ENCODE assay signal across 8 cellular contexts in genomic region chr16:67277294-67277998, GRCh38. TPM values are rescaled to one million over a fixed set of nuclear protein-coding genes. Genes with fewer than 3 reads are reported as not detected.
DNase-seq lines count a peak whose midpoint lies in the region; ATAC-seq and TF ChIP-seq lines count a peak whose summit lies in the region.

No MANE protein-coding gene starts in this region.

- H3K27me3 ChIP-seq in CD4-positive, alpha-beta memory T cell (ENCODE audit: insufficient read depth, low read length): no peaks in the 10 kb centered on the region

- peaks cover 20% of the 10 kb centered on the region for H3K4me1 ChIP-seq in CD4-positive, alpha-beta memory T cell (ENCODE audit: insufficient read depth, low read length)

- POLR2A ChIA-PET in CD4-positive, alpha-beta memory T cell (lab: Charles Lee; ENCODE audit: partially characterized antibody): no interaction called here

- H3K27me3 Mint-ChIP-seq in CD4-positive, alpha-beta memory T cell: no peaks in the 10 kb centered on the region
- H3K27me3 Mint-ChIP-seq in chondrocyte (ENCODE audit: low read depth) (no peaks in the 10 kb centered on the region), natural killer cell (ENCODE audit: low read depth in 2 of 2) (no peaks in the 10 kb centered on the region)

- H3K4me3 Mint-ChIP-seq in CD4-positive, alpha-beta memory T cell: peak overlapping the region in 7 of 8 donors; percentile 15 to 73 (median 32)
- peak overlapping the region; percentile 23 for H3K4me3 Mint-ChIP-seq in chondrocyte (ENCODE audit: unreplicated experiment)
- H3K4me3 Mint-ChIP-seq in natural killer cell: peak overlapping the region; percentile 47

- no peak overlapping the region for H3K27ac ChIP-seq in CD4-positive, alpha-beta memory T cell (ENCODE audit: low read depth, low read length)

- H3K9me3 Mint-ChIP-seq in CD4-positive, alpha-beta memory T cell: no peaks in the 10 kb centered on the region
- H3K9me3 Mint-ChIP-seq in chondrocyte (ENCODE audit: low read depth) (no peaks in the 10 kb centered on the region), natural killer cell (no peaks in the 10 kb centered on the region)

- no peaks in the 10 kb centered on the region for H3K9me3 ChIP-seq in CD4-positive, alpha-beta memory T cell (ENCODE audit: control insufficient read depth in 1 of 2, low read length in 2 of 2)

- no peak overlapping the region for H3K4me3 ChIP-seq in CD4-positive, alpha-beta memory T cell (ENCODE audit: low read length in 2 of 2)
- H3K4me3 ChIP-seq in NB4 (ENCODE audit: low read depth, low read length): peak overlapping the region; percentile 14

- intact Hi-C loops in CD4-positive, alpha-beta memory T cell (cut with micrococcal nuclease): loop anchor here (5.0 kb wide), 1 partner anchor 120 kb away; no protein-coding TSS in a partner anchor
- intact Hi-C loops in natural killer cell (cut with micrococcal nuclease): no loop called here

- DNase-seq in CD4-positive, alpha-beta memory T cell: no peak
- DNase-seq in NB4 (ENCODE audit: low read depth) (peak; percentile 79), chondrocyte (ENCODE audit: low spot score) (peak; percentile 92), natural killer cell (no peak), NCI-H1105 treated with DMSO at 0.1 percent for 48 hours (lab: John Stamatoyannopoulos, UW) (no peak), DMS114 treated with DMSO at 0.1 percent for 48 hours (lab: John Stamatoyannopoulos, UW; ENCODE audit: unreplicated experiment) (no peak)
- DNase-seq in NK-92 treated with Interleukin-12 subunit alpha and Interleukin-12 subunit beta, amount 100 ng/mL, for 24 hours (lab: John Stamatoyannopoulos, UW): no peak

- TF ChIP-seq POLR2A in NB4 (IDR thresholded peaks at IDR 0.05; ENCODE audit: extremely low read depth, insufficient read length): no peak

- peak overlapping the region in 4 of 7 donors; percentile 27 to 68 (median 60) for H3K27ac Mint-ChIP-seq in CD4-positive, alpha-beta memory T cell
- H3K27ac Mint-ChIP-seq in chondrocyte (ENCODE audit: unreplicated experiment) (peak overlapping the region; percentile 98), natural killer cell (peak overlapping the region in 1 of 2 donors; percentile 70)

- H3K36me3 Mint-ChIP-seq in CD4-positive, alpha-beta memory T cell: peaks cover 4 to 16% of the 10 kb centered on the region in 2 donors
- H3K36me3 Mint-ChIP-seq in chondrocyte (ENCODE audit: low read depth): no peaks in the 10 kb centered on the region
- peaks cover 7% of the 10 kb centered on the region for H3K36me3 Mint-ChIP-seq in natural killer cell

- H3K4me1 Mint-ChIP-seq in CD4-positive, alpha-beta memory T cell: peaks cover 3 to 26% (median 13%) of the 10 kb centered on the region in 4 donors
- H3K4me1 Mint-ChIP-seq in chondrocyte (ENCODE audit: low read depth): peaks cover 27% of the 10 kb centered on the region
- peaks cover 6 to 8% of the 10 kb centered on the region in 2 donors for H3K4me1 Mint-ChIP-seq in natural killer cell

- ATAC-seq in natural killer cell (no peak), GM18520 (IDR thresholded peaks at IDR 0.05; ENCODE audit: unreplicated experiment) (no peak)

- CTCF ChIA-PET in CD4-positive, alpha-beta memory T cell (lab: Charles Lee; ENCODE audit: partially characterized antibody): interaction anchor here (1.1 to 1.2 kb wide), 2 partner anchors 10 to 50 kb away, joined by 4 to 5 read pairs; partner anchors contain the start of gene TMEM208

- no peak for TF ChIP-seq CTCF in NB4 (IDR thresholded peaks at IDR 0.05; ENCODE audit: low read depth, low read length)
- no peak for TF ChIP-seq CTCF in chondrocyte (IDR thresholded peaks at IDR 0.05)
- TF ChIP-seq CTCF in natural killer cell (IDR thresholded peaks at IDR 0.05): no peak

- no peaks in the 10 kb centered on the region for H3K36me3 ChIP-seq in CD4-positive, alpha-beta memory T cell (ENCODE audit: insufficient read depth, low read length)

RNA-seq across cellular contexts. Expression of gene PLEKHG4, which starts 1.9 kb away (rescaled TPM):
- total RNA-seq in CD4-positive, alpha-beta memory T cell: 10 to 100 TPM; 17.3 to 24.0 TPM
- polyA plus RNA-seq in CD4-positive, alpha-beta memory T cell: 1 to 10 TPM; 4.3 to 4.9 TPM
- total RNA-seq in chondrocyte (17.5 to 22.4 TPM (median 18.9 TPM) in 3 replicates), natural killer cell (10 to 100 TPM in 1 of 3 donors, 1 to 10 TPM in 2; 6.8 to 14.7 (median 8.5) TPM)

RNA-seq across cellular contexts. Expression of gene SLC9A5, which starts 28.7 kb away (rescaled TPM):
- 1 to 10 TPM; 1.7 to 2.1 TPM for total RNA-seq in CD4-positive, alpha-beta memory T cell
- under 1 TPM in 1 of 2 donors, not detected in 1; 0.09 TPM for polyA plus RNA-seq in CD4-positive, alpha-beta memory T cell
- total RNA-seq in chondrocyte (3.0 to 5.6 TPM (median 3.4 TPM) in 3 replicates), natural killer cell (1 to 10 TPM; 1.2 to 2.6 (median 1.6) TPM)

RNA-seq across cellular contexts. Expression of gene FHOD1, which starts 30.2 kb away (rescaled TPM):
- 10 to 100 TPM; 56.0 to 63.3 TPM for total RNA-seq in CD4-positive, alpha-beta memory T cell
- 1 to 10 TPM; 3.3 to 5.9 TPM for polyA plus RNA-seq in CD4-positive, alpha-beta memory T cell
- 32.9 to 50.1 TPM (median 35.6 TPM) in 3 replicates for total RNA-seq in chondrocyte
- total RNA-seq in natural killer cell: 10 to 100 TPM; 79.3 to 96.8 (median 89.2) TPM

RNA-seq across cellular contexts. Expression of gene KCTD19, which starts 49.1 kb away (rescaled TPM):
- not detected for total RNA-seq in CD4-positive, alpha-beta memory T cell
- polyA plus RNA-seq in CD4-positive, alpha-beta memory T cell: under 1 TPM in 1 of 2 donors, not detected in 1; 0.10 TPM
- total RNA-seq in chondrocyte (not detected in 3 replicates), natural killer cell (not detected)

RNA-seq across cellular contexts. Expression of gene LRRC36, which starts 49.2 kb away (rescaled TPM):
- not detected for total RNA-seq in CD4-positive, alpha-beta memory T cell
- polyA plus RNA-seq in CD4-positive, alpha-beta memory T cell: not detected
- total RNA-seq in chondrocyte (0.20 TPM in 1 of 3 replicates, not detected in the others), natural killer cell (not detected)

Comparison
In these comparisons a context has a peak if more than half of its experiments do, and no peak if none do; other contexts are left out.
1. DNase-seq: peak in NB4 (single experiment) and chondrocyte (single experiment); none in CD4-positive, alpha-beta memory T cell (0 of 5), natural killer cell (single experiment), NCI-H1105 treated with DMSO at 0.1 percent for 48 hours (single experiment), NK-92 treated with Interleukin-12 subunit alpha and Interleukin-12 subunit beta, amount 100 ng/mL, for 24 hours (single experiment) and DMS114 treated with DMSO at 0.1 percent for 48 hours (single experiment).
2. Peak in every context shown above with its lines, with median percentiles within 50 percentile points of each other: H3K4me3 Mint-ChIP-seq.